ENCODE assay signal across 8 cellular contexts in the genomic region with DNA sequence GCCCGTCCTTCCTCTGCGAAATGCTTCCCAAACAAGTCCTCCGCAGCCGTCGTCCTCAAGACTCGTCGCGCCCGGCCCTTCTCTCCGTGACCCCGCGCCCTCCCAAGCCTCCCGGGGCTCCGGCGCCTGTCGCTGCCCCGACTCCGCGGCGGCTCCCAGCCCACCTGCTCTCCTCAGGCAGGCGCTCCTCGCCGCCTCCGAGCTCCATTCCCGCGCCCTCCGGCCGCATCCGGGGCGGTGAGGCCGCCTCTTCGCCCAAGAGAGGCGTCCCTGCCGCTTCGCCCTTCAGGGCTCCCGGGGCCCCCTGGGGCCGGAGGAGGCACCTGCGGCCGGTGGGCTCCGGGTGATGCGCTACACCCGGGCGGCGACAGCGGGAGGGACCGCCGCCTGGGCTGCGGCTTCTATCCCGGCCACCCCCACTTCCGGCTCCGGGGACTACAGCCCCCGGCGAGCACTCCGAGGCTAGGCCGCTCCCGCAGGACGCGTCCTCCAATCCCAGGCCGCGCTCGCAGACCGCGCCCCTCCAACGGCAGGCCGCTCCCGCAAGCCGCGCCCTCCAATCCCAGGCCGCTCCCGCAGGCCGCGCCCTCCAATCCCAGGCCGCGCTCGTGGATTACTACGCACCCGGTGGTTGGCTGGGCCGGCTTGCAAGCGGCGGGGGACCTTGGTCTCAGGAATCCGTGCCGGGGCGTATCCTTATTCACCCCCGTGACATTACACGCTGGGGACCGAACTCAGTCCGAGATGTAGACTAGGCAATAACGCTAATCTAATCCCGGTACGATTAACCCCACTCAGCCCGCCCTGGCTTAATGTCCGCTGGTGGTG. TPM values are rescaled to one million over a fixed set of nuclear protein-coding genes. Genes with fewer than 3 reads are reported as not detected.
DNase-seq lines count a peak whose midpoint lies in the region; ATAC-seq and TF ChIP-seq lines count a peak whose summit lies in the region.

A gene (minus strand): TSS at position 414 of the 828 bp plus-strand sequence. CDS start 185 bp downstream, at position 229.

- TF ChIP-seq CTCF in epithelial cell of esophagus (IDR thresholded peaks at IDR 0.05; ENCODE audit: insufficient read depth, low read depth, low read length, missing control alignments), result no peak

- H3K4me1 ChIP-seq in mononuclear cell (ENCODE audit: insufficient read depth, low read length), result peaks cover 35% of the 10 kb centered on the region

- ATAC-seq in GM21529 (IDR thresholded peaks at IDR 0.05; ENCODE audit: unreplicated experiment), result peak; percentile 69

- H3K4me3 ChIP-seq in epithelial cell of esophagus (ENCODE audit: low read length), result peak within 1 kb of the TSS; percentile 78
- H3K4me3 ChIP-seq in mononuclear cell (ENCODE audit: low read length), result peak within 1 kb of the TSS; percentile 87

- H3K27ac Mint-ChIP-seq in IgD-negative memory B cell, result peak within 1 kb of the TSS; percentile 94 to 98 (median 98)

- H3K27me3 ChIP-seq in mononuclear cell (ENCODE audit: insufficient read depth, low read length), result no peaks in the 10 kb centered on the region

- peak within 1 kb of the TSS; percentile 83 to 98 (median 96) for H3K4me3 Mint-ChIP-seq in IgD-negative memory B cell

- no peaks in the 10 kb centered on the region for H3K9me3 Mint-ChIP-seq in IgD-negative memory B cell

- H3K4me1 Mint-ChIP-seq in IgD-negative memory B cell, result peaks cover 23 to 45% (median 36%) of the 10 kb centered on the region in 3 donors

- H3K36me3 Mint-ChIP-seq in IgD-negative memory B cell, result no peaks in the 10 kb centered on the region

- DNase-seq in DMS114 treated with DMSO at 0.1 percent for 48 hours (lab: John Stamatoyannopoulos, UW; ENCODE audit: unreplicated experiment) (peak; percentile 91), OCI-M1 (lab: John Stamatoyannopoulos, UW) (peak; percentile 94), activated T-cell treated with anti-CD3 and anti-CD28 coated beads for 24 hours (ENCODE audit: low read depth) (peak; percentile 93), epithelial cell of esophagus (ENCODE audit: low read depth) (peak; percentile 97)
- peak; percentile 90 to 92 for DNase-seq in stimulated activated CD8-positive, alpha-beta memory T cell treated with anti-CD3 and anti-CD28 coated beads, Interleukin-2, amount 100 ng/mL, for 48 hours (ENCODE audit: low read depth in 2 of 2)

- H3K9me3 ChIP-seq in mononuclear cell (ENCODE audit: low read depth, low read length), result no peaks in the 10 kb centered on the region

- no peaks in the 10 kb centered on the region for H3K27me3 Mint-ChIP-seq in IgD-negative memory B cell

RNA-seq across cellular contexts. Expression of the gene that starts here (rescaled TPM):
- 46.5 TPM for polyA plus RNA-seq in IgD-negative memory B cell
- 36.7 TPM for total RNA-seq in mononuclear cell

Comparison
In these comparisons a context has a peak if more than half of its experiments do, and no peak if none do; other contexts are left out.
1. Peak in every context shown above with its lines: DNase-seq, ATAC-seq and H3K4me3 ChIP-seq.